In genomic region chr6:128882991-128883571, GRCh38 we compare ENCODE assay signal across 8 cellular contexts. TPM values are rescaled to one million over a fixed set of nuclear protein-coding genes. Genes with fewer than 3 reads are reported as not detected.
A peak's percentile ranks its signal among the peaks of the same experiment; 100 is the strongest.
DNase-seq lines count a peak whose midpoint lies in the region; ATAC-seq lines count a peak whose summit lies in the region.

TSS of gene LAMA2 (plus strand) at chr6:128883138. CDS start at chr6:128883246, 108 bp downstream.

- no peaks in the 10 kb centered on the region for H3K36me3 Mint-ChIP-seq in activated T-helper 17 cell treated with anti-CD3 and anti-CD28 coated beads, Interleukin-2, amount 50 U/mL, for 72 hours (ENCODE audit: low read depth)

- ATAC-seq in activated T-helper 17 cell treated with anti-CD3 and anti-CD28 coated beads, Interleukin-2, amount 50 U/mL, for 72 hours (replicated peaks) = peak; percentile 28
- ATAC-seq in Right ventricle myocardium inferior (peak; percentile 99), HG03045 (IDR thresholded peaks at IDR 0.05; ENCODE audit: unreplicated experiment) (no peak), GM18858 (IDR thresholded peaks at IDR 0.05; ENCODE audit: unreplicated experiment) (no peak), HG03175 (IDR thresholded peaks at IDR 0.05; ENCODE audit: unreplicated experiment) (no peak)

- no peak within 1 kb of the TSS for H3K27ac Mint-ChIP-seq in activated T-helper 17 cell treated with anti-CD3 and anti-CD28 coated beads, Interleukin-2, amount 50 U/mL, for 72 hours

- H3K4me1 Mint-ChIP-seq in activated T-helper 17 cell treated with anti-CD3 and anti-CD28 coated beads, Interleukin-2, amount 50 U/mL, for 72 hours = no peaks in the 10 kb centered on the region

- no peaks in the 10 kb centered on the region for H3K9me3 Mint-ChIP-seq in activated T-helper 17 cell treated with anti-CD3 and anti-CD28 coated beads, Interleukin-2, amount 50 U/mL, for 72 hours

- intact Hi-C loops in Right ventricle myocardium inferior (cut with DNase I) = loop anchor here (5.0 to 10.0 kb wide), 3 partner anchors 76 to 462 kb away; no protein-coding TSS in a partner anchor

- peaks cover 27% of the 10 kb centered on the region for H3K27me3 Mint-ChIP-seq in activated T-helper 17 cell treated with anti-CD3 and anti-CD28 coated beads, Interleukin-2, amount 50 U/mL, for 72 hours

- DNase-seq in GOT3 (lab: John Stamatoyannopoulos, UW) (peak; percentile 3), Right ventricle myocardium inferior (ENCODE audit: missing footprints) (peak; percentile 94), nucleus accumbens (lab: John Stamatoyannopoulos, UW) (peak in 53 of 56 donors; percentile 9 to 81 (median 62)), RKO (ENCODE audit: low spot score) (no peak)

- peak within 1 kb of the TSS; percentile 66 for H3K4me3 Mint-ChIP-seq in activated T-helper 17 cell treated with anti-CD3 and anti-CD28 coated beads, Interleukin-2, amount 50 U/mL, for 72 hours

RNA-seq across cellular contexts. Expression of gene LAMA2, which starts in this region (rescaled TPM):
- under 1 TPM; 0.28 to 0.40 TPM for total RNA-seq in activated T-helper 17 cell treated with anti-CD3 and anti-CD28 coated beads, Interleukin-2, amount 50 U/mL, for 72 hours
- 119 TPM for total RNA-seq in Right ventricle myocardium inferior

Comparison
In these comparisons a context has a peak if more than half of its experiments do, and no peak if none do; other contexts are left out.
1. RNA of gene LAMA2 (total RNA-seq): 119 TPM in Right ventricle myocardium inferior (single experiment); 0.28 to 0.40 TPM in activated T-helper 17 cell treated with anti-CD3 and anti-CD28 coated beads, Interleukin-2, amount 50 U/mL, for 72 hours; every median in the first group is over 10 times any median in the second.
2. Peak in ATAC-seq in activated T-helper 17 cell treated with anti-CD3 and anti-CD28 coated beads, Interleukin-2, amount 50 U/mL, for 72 hours; RNA of the gene not detected or under 1 TPM.